7 cellular contexts compared by ENCODE assay signal in genomic region chr7:99326408-99326782, GRCh38. TPM values are rescaled to one million over a fixed set of nuclear protein-coding genes. Genes with fewer than 3 reads are reported as not detected.
DNase-seq lines count a peak whose midpoint lies in the region; ATAC-seq and TF ChIP-seq lines count a peak whose summit lies in the region.

No MANE protein-coding gene starts in this region.

- peak overlapping the region; percentile 86 for H3K4me2 ChIP-seq in hepatocyte

- TF ChIP-seq CTCF in HFFc6 (IDR thresholded peaks at IDR 0.05) (no peak), VCaP (conservative IDR thresholded peaks at IDR 0.05) (no peak), hepatocyte (IDR thresholded peaks at IDR 0.05; ENCODE audit: poor library complexity) (no peak)

- peaks cover 35% of the 10 kb centered on the region for H3K4me1 ChIP-seq in hepatocyte (ENCODE audit: insufficient read depth)

- peak overlapping the region; percentile 97 for H3K27ac Mint-ChIP-seq in HFFc6
- peak overlapping the region; percentile 92 for H3K27ac Mint-ChIP-seq in stimulated activated memory B cell treated with anti-CD40 and anti-IgM and Interleukin-4, amounts not matched to agents 10 μg/mL and 1 μg/mL and 100 μg/mL, for 72 hours

- H3K27ac ChIP-seq in VCaP: peak overlapping the region; percentile 94
- H3K27ac ChIP-seq in hepatocyte: peak overlapping the region; percentile 93

- H3K4me3 Mint-ChIP-seq in HFFc6: peak overlapping the region; percentile 97
- H3K4me3 Mint-ChIP-seq in stimulated activated memory B cell treated with anti-CD40 and anti-IgM and Interleukin-4, amounts not matched to agents 10 μg/mL and 1 μg/mL and 100 μg/mL, for 72 hours: peak overlapping the region; percentile 98

- peak overlapping the region; percentile 90 for H3K4me3 ChIP-seq in hepatocyte

- H3K9me3 ChIP-seq in hepatocyte (ENCODE audit: low read depth): no peaks in the 10 kb centered on the region

- H4K20me1 ChIP-seq in hepatocyte (ENCODE audit: insufficient read depth, poor library complexity, severe bottlenecking): peaks cover 15% of the 10 kb centered on the region

- no peaks in the 10 kb centered on the region for H3K27me3 ChIP-seq in hepatocyte

- peaks cover 13% of the 10 kb centered on the region for H3K36me3 Mint-ChIP-seq in HFFc6 (ENCODE audit: low read depth)
- H3K36me3 Mint-ChIP-seq in stimulated activated memory B cell treated with anti-CD40 and anti-IgM and Interleukin-4, amounts not matched to agents 10 μg/mL and 1 μg/mL and 100 μg/mL, for 72 hours: no peaks in the 10 kb centered on the region

- no peaks in the 10 kb centered on the region for H3K9me2 ChIP-seq in hepatocyte (replicated peaks; ENCODE audit: insufficient read depth)

- H3K4me1 Mint-ChIP-seq in HFFc6 (ENCODE audit: low read depth): peaks cover 36% of the 10 kb centered on the region
- peaks cover 55% of the 10 kb centered on the region for H3K4me1 Mint-ChIP-seq in stimulated activated memory B cell treated with anti-CD40 and anti-IgM and Interleukin-4, amounts not matched to agents 10 μg/mL and 1 μg/mL and 100 μg/mL, for 72 hours

- no peak for ATAC-seq in stimulated activated memory B cell treated with anti-CD40 and anti-IgM and Interleukin-4, amounts not matched to agents 10 μg/mL and 1 μg/mL and 100 μg/mL, for 72 hours
- ATAC-seq in esophagus mucosa: no peak
- no peak for ATAC-seq in GM18502 (IDR thresholded peaks at IDR 0.05; ENCODE audit: poor library complexity, unreplicated experiment)

- H3K36me3 ChIP-seq in hepatocyte (replicated peaks; ENCODE audit: insufficient read depth, low read depth): no peaks in the 10 kb centered on the region

- H3K9me3 Mint-ChIP-seq in HFFc6: no peaks in the 10 kb centered on the region
- H3K9me3 Mint-ChIP-seq in stimulated activated memory B cell treated with anti-CD40 and anti-IgM and Interleukin-4, amounts not matched to agents 10 μg/mL and 1 μg/mL and 100 μg/mL, for 72 hours: no peaks in the 10 kb centered on the region

- peaks cover 60% of the 10 kb centered on the region for H3K79me2 ChIP-seq in hepatocyte

- 5% methylated on average over 10 of the region's 10 CpGs for WGBS in hepatocyte (ENCODE audit: low lambda C conversion rate, missing lambda C conversion rate)

- no peaks in the 10 kb centered on the region; the same call in none of the 2 replicates for H3K27me3 Mint-ChIP-seq in HFFc6 (ENCODE audit: insufficient read depth)
- no peaks in the 10 kb centered on the region for H3K27me3 Mint-ChIP-seq in stimulated activated memory B cell treated with anti-CD40 and anti-IgM and Interleukin-4, amounts not matched to agents 10 μg/mL and 1 μg/mL and 100 μg/mL, for 72 hours

- no peak for DNase-seq in HFFc6
- no peak for DNase-seq in hepatocyte (ENCODE audit: low spot score)
- DNase-seq in iPS-NIHi7 (ENCODE audit: extremely low spot score): no peak

- peak overlapping the region; percentile 45 for H2AFZ ChIP-seq in hepatocyte

RNA-seq across cellular contexts. Expression of gene ARPC1A, which starts 0.7 kb away (rescaled TPM):
- 100 to 1,000 TPM; 261 to 285 (median 281) TPM for total RNA-seq in HFFc6 (2021; fragmentation: NEBNext Ultra II Directional; extraction: Animal tissue kit (Norgen Biotek cat#: 25700))
- total RNA-seq in hepatocyte (158 and 166 TPM in 2 replicates), esophagus mucosa (182 TPM)
- polyA plus RNA-seq in hepatocyte: 190 and 194 TPM in 2 replicates

RNA-seq across cellular contexts. Expression of gene ARPC1B, which starts 48.1 kb away (rescaled TPM):
- total RNA-seq in HFFc6 (2021; fragmentation: NEBNext Ultra II Directional; extraction: Animal tissue kit (Norgen Biotek cat#: 25700)): 100 to 1,000 TPM; 233 to 281 (median 249) TPM
- total RNA-seq in hepatocyte (139 and 153 TPM in 2 replicates), esophagus mucosa (53.0 TPM)
- 199 and 205 TPM in 2 replicates for polyA plus RNA-seq in hepatocyte

RNA-seq across cellular contexts. Expression of gene MYH16, which starts 53.8 kb away (rescaled TPM):
- under 1 TPM in 1 of 6 experiments, not detected in 5; 0.05 TPM for total RNA-seq in HFFc6 (2021; fragmentation: NEBNext Ultra II Directional; extraction: Animal tissue kit (Norgen Biotek cat#: 25700))
- total RNA-seq in hepatocyte: 0.13 TPM in 1 of 2 replicates, not detected in the other
- polyA plus RNA-seq in hepatocyte: not detected in 2 replicates
- not detected for total RNA-seq in esophagus mucosa
